ENCODE assay signal across 10 cellular contexts in genomic region chr1:116540088-116540487, GRCh38. TPM values are rescaled to one million over a fixed set of nuclear protein-coding genes. Genes with fewer than 3 reads are reported as not detected.
A peak's percentile ranks its signal among the peaks of the same experiment; 100 is the strongest.
DNase-seq lines count a peak whose midpoint lies in the region; ATAC-seq, FAIRE-seq and TF ChIP-seq lines count a peak whose summit lies in the region.
"Had no signal": no experiment of that assay in that cellular context is flagged by ENCODE, and none has a peak within 500 bp of the region (broad histone marks: within the 10 kb centered on the region; RNA-seq: fewer than 3 reads in every experiment).

No MANE protein-coding gene starts in this region.

- H3K9ac ChIP-seq in keratinocyte (ENCODE audit: control insufficient read depth, extremely low read depth, insufficient read depth, low read length): no peak overlapping the region

- H3K27ac ChIP-seq in keratinocyte (ENCODE audit: control insufficient read depth, insufficient read depth, low read length): peak overlapping the region; percentile 25
- H3K27ac ChIP-seq: right lobe of liver had no signal

- TF ChIP-seq CTCF in keratinocyte (optimal IDR thresholded peaks at IDR 0.05 in 1 of 3, IDR thresholded peaks at IDR 0.05 in 1 of 3, conservative IDR thresholded peaks at IDR 0.05 in 1 of 3; ENCODE audit: extremely low read depth in 1 of 3, insufficient read depth in 2 of 3, low read length in 3 of 3) (no peak), Calu3 (IDR thresholded peaks at IDR 0.05; ENCODE audit: unreplicated experiment) (no peak)

- dilution Hi-C loops in keratinocyte (cut with MboI; ENCODE audit: extremely low pct_ligation_motif_present, low sequenced_read_pairs): no loop called here

- DNase-seq in Kasumi-1 (lab: John Stamatoyannopoulos, UW) (peak; percentile 45 to 57), keratinocyte (ENCODE audit: low read depth, low spot score) (no peak), H54 (ENCODE audit: insufficient read length, low spot score) (no peak), Calu3 (no peak), medulla oblongata (ENCODE audit: extremely low spot score) (no peak)
- DNase-seq: NCI-H1417, right lobe of liver had no signal

- no peaks in the 10 kb centered on the region for H3K9me1 ChIP-seq in keratinocyte (ENCODE audit: control insufficient read depth, extremely low read depth, insufficient read depth, low read length)

- no peak for TF ChIP-seq POLR2A in H54 (IDR thresholded peaks at IDR 0.05; ENCODE audit: low read depth, low read length)

- H3K4me2 ChIP-seq in keratinocyte (ENCODE audit: control insufficient read depth, extremely low read depth, insufficient read depth, low read depth, low read length): peak overlapping the region; percentile 24

- H3K4me1 ChIP-seq in keratinocyte (ENCODE audit: control insufficient read depth, extremely low read depth, insufficient read depth, low read length): peaks cover 51% of the 10 kb centered on the region
- H3K4me1 ChIP-seq: right lobe of liver had no signal

- BruUV-seq in Calu3 (replicated peaks; lab: Mats Ljungman, UMichigan): no TSS peak

- H3K79me2 ChIP-seq in keratinocyte (ENCODE audit: control insufficient read depth, insufficient read depth, low read length): no peaks in the 10 kb centered on the region

- CTCF ChIA-PET in Calu3 (lab: Charles Lee): no interaction called here

- FAIRE-seq in keratinocyte (lab: Jason Lieb, UNC) (no peak), H54 (lab: Jason Lieb, UNC) (no peak)

- no peak overlapping the region for H3K27ac Mint-ChIP-seq in Calu3 (ENCODE audit: unreplicated experiment)
- H3K27ac Mint-ChIP-seq: brain had no signal

- intact Hi-C loops in Calu3 (cut with micrococcal nuclease; ENCODE audit: unreplicated experiment): no loop called here

- H3K9me3 Mint-ChIP-seq in Calu3 (ENCODE audit: low read depth, unreplicated experiment): no peaks in the 10 kb centered on the region
- H3K9me3 Mint-ChIP-seq: brain had no signal

- no peaks in the 10 kb centered on the region for H3K27me3 Mint-ChIP-seq in Calu3 (ENCODE audit: unreplicated experiment)
- H3K27me3 Mint-ChIP-seq: brain had no signal

- no peak overlapping the region for H3K4me3 Mint-ChIP-seq in Calu3 (ENCODE audit: low read depth, unreplicated experiment)
- H3K4me3 Mint-ChIP-seq: brain had no signal

- ATAC-seq in GM18858 (IDR thresholded peaks at IDR 0.05; ENCODE audit: unreplicated experiment) (peak; percentile 50), GM21786 (IDR thresholded peaks at IDR 0.05; ENCODE audit: unreplicated experiment) (peak; percentile 49)
- ATAC-seq: right lobe of liver had no signal

- H4K20me1 ChIP-seq in keratinocyte (ENCODE audit: control insufficient read depth, extremely low read depth, insufficient read depth, low read length): no peaks in the 10 kb centered on the region

- peaks cover 6 to 12% of the 10 kb centered on the region in 2 experiments for H3K36me3 ChIP-seq in keratinocyte (ENCODE audit: control insufficient read depth in 2 of 2, extremely low read depth in 1 of 2, insufficient read depth in 2 of 2, low read length in 2 of 2)

- H3K4me3 ChIP-seq in keratinocyte (ENCODE audit: control insufficient read depth in 2 of 3, extremely low read depth in 1 of 3, insufficient read depth in 2 of 3, low read depth in 1 of 3, low read length in 3 of 3): no peak overlapping the region
- H3K4me3 ChIP-seq: right lobe of liver had no signal

- H3K27me3 ChIP-seq in keratinocyte (ENCODE audit: control insufficient read depth, extremely low read depth, insufficient read depth, low read length): no peaks in the 10 kb centered on the region
- H3K27me3 ChIP-seq: right lobe of liver had no signal

- no peaks in the 10 kb centered on the region for H3K9me3 ChIP-seq in keratinocyte (ENCODE audit: control insufficient read depth, low read depth, low read length)
- H3K9me3 ChIP-seq: right lobe of liver had no signal

- peaks cover 33% of the 10 kb centered on the region for H3K4me1 Mint-ChIP-seq in Calu3 (ENCODE audit: low read depth, unreplicated experiment)
- H3K4me1 Mint-ChIP-seq: brain had no signal

- H2AFZ ChIP-seq in keratinocyte (ENCODE audit: control insufficient read depth, low read length): no peak overlapping the region

- peaks cover 22% of the 10 kb centered on the region for H3K36me3 Mint-ChIP-seq in Calu3 (ENCODE audit: insufficient read depth, unreplicated experiment)

RNA-seq across cellular contexts. Expression of gene CD58, which starts 30.7 kb away (rescaled TPM):
- polyA plus RNA-seq in keratinocyte: 15.6 to 38.6 TPM (median 32.6 TPM) in 3 replicates
- 18.5 TPM for polyA plus RNA-seq in keratinocyte (2011; ENCODE audit: low read depth)
- polyA plus RNA-seq in keratinocyte (2011; cell fraction: cytosol; rRNA removed): 9.7 and 31.0 TPM in 2 replicates
- 43.2 and 51.9 TPM in 2 replicates for polyA plus RNA-seq in keratinocyte (2011; cell fraction: nucleus; rRNA removed)
- polyA plus RNA-seq in keratinocyte (2012; ENCODE audit: low replicate concordance): 13.9 and 22.2 TPM in 2 replicates
- 4.1 to 14.3 TPM (median 7.4 TPM) in 3 replicates for polyA minus RNA-seq in keratinocyte
- polyA minus RNA-seq in keratinocyte (2011; cell fraction: cytosol; rRNA and poly(A)+ RNA removed): 7.5 TPM
- 12.2 and 19.2 TPM in 2 replicates for polyA minus RNA-seq in keratinocyte (2011; cell fraction: nucleus; rRNA and poly(A)+ RNA removed)
- total RNA-seq in Calu3 (2022): 18.9 and 22.9 TPM in 2 replicates

Comparison
In these comparisons a context has a peak if more than half of its experiments do, and no peak if none do; other contexts are left out.
1. DNase-seq: peak in Kasumi-1 (2 of 2); none in keratinocyte (single experiment), H54 (single experiment), Calu3 (single experiment) and medulla oblongata (single experiment).